ENCODE assay signal across 25 cellular contexts in the genomic region with DNA sequence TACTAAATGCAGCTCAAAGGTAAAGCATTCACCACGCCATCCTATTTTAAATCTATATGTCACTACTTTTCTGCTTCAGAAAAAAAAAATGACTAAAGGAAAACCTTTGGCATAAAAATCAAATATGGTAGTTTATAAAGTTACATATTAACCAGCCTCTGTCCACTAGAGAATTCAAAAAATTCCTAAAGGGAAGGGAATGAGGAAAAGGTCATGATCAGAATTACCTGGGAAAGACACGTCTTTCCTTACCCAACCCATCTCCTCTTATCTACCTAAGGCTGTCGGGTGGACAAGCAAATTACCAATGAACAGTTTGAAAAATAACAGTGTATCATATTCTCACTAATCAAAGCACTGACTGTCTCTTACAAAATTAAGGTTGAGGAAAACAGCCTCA.
DNase-seq lines count a peak whose midpoint lies in the region; ATAC-seq, FAIRE-seq and TF ChIP-seq lines count a peak whose summit lies in the region.
"Had no signal": no experiment of that assay in that cellular context is flagged by ENCODE, and none has a peak within 500 bp of the region (broad histone marks: within the 10 kb centered on the region; RNA-seq: fewer than 3 reads in every experiment).

No MANE protein-coding gene starts in this region.

- intact Hi-C loops in kidney (cut with DNase I), result no loop called here

- H3K9ac ChIP-seq in kidney (ENCODE audit: low read length in 2 of 2), result peak overlapping the region in 1 of 2 donors; percentile 13

- H3K4me1 Mint-ChIP-seq in nephron, result peaks cover 15% of the 10 kb centered on the region

- H3K4me3 Mint-ChIP-seq in nephron, result no peak overlapping the region
- H3K4me3 Mint-ChIP-seq: B cell had no signal

- H3K27ac Mint-ChIP-seq in nephron, result peak overlapping the region in 2 of 3 experiments; percentile 37 to 45
- H3K27ac Mint-ChIP-seq: B cell had no signal

- no peak for TF ChIP-seq CTCF in BE2C (IDR thresholded peaks at IDR 0.05; ENCODE audit: low read depth, low read length)
- TF ChIP-seq CTCF in kidney (IDR thresholded peaks at IDR 0.05; ENCODE audit: borderline replicate concordance, extremely low read depth, insufficient read depth), result no peak
- no peak for TF ChIP-seq CTCF in nephron (IDR thresholded peaks at IDR 0.05; ENCODE audit: unreplicated experiment in 3 of 3)

- DNase-seq in BE2C, result no peak
- DNase-seq in LoVo (ENCODE audit: low spot score), result peak; percentile 77
- no peak for DNase-seq in kidney
- no peak for DNase-seq in iPS-NIHi7 (ENCODE audit: extremely low spot score)
- DNase-seq in NCI-H345 (lab: John Stamatoyannopoulos, UW), result no peak
- DNase-seq: DND-41; KBM-7; NCI-H1092; NCI-H1436; NCI-H187 treated with DMSO at 0.1 percent for 48 hours; NCI-H2107; NCI-H510A treated with DMSO at 0.1 percent for 48 hours; NCI-H774; NK-92 treated with Interleukin-12 subunit alpha and Interleukin-12 subunit beta, amount 100 ng/mL, for 24 hours; Peyer's patch; SJCRH30 had no signal

- peak overlapping the region in 1 of 2 donors; percentile 38 for H3K27ac ChIP-seq in kidney (ENCODE audit: low read depth in 2 of 2, low read length in 2 of 2)
- H3K27ac ChIP-seq: Peyer's patch, SJCRH30 had no signal

- H3K4me3 ChIP-seq in BE2C (ENCODE audit: low read depth, low read length), result peak overlapping the region; percentile 66
- H3K4me3 ChIP-seq in kidney (ENCODE audit: low read length in 2 of 2), result peak overlapping the region; percentile 4 to 43
- H3K4me3 ChIP-seq: Peyer's patch, SJCRH30 had no signal

- H3K4me1 ChIP-seq in BE2C (peaks cover 5% of the 10 kb centered on the region; the same call in 1 of the 2 replicates), kidney (ENCODE audit: control insufficient read depth in 1 of 2, insufficient read depth in 1 of 2, low read depth in 1 of 2, low read length in 2 of 2) (peaks cover 7 to 16% of the 10 kb centered on the region in 2 donors)
- H3K4me1 ChIP-seq: Peyer's patch, SJCRH30 had no signal

- no peaks in the 10 kb centered on the region for H3K9me3 Mint-ChIP-seq in nephron

- FAIRE-seq in kidney (lab: Jason Lieb, UNC), result peak; percentile 23
- FAIRE-seq: GM18507, GM19239, H1, HepG2 had no signal

- H3K27me3 Mint-ChIP-seq in nephron (ENCODE audit: low read depth), result no peaks in the 10 kb centered on the region

- H3K27me3 ChIP-seq in BE2C, result no peaks in the 10 kb centered on the region
- H3K27me3 ChIP-seq: Peyer's patch had no signal

- H3K36me3 Mint-ChIP-seq in nephron (ENCODE audit: low read depth), result no peaks in the 10 kb centered on the region

- H3K36me3 ChIP-seq in BE2C (no peaks in the 10 kb centered on the region), kidney (ENCODE audit: control insufficient read depth in 1 of 2, insufficient read depth in 2 of 2, low read length in 2 of 2) (no peaks in the 10 kb centered on the region)
- H3K36me3 ChIP-seq: Peyer's patch, SJCRH30 had no signal

- ATAC-seq in HG02870 (IDR thresholded peaks at IDR 0.05; ENCODE audit: unreplicated experiment) (no peak), HG03159 (IDR thresholded peaks at IDR 0.05; ENCODE audit: unreplicated experiment) (no peak)
- ATAC-seq: HCT116, HepG2 had no signal

- no peaks in the 10 kb centered on the region for H3K9me3 ChIP-seq in BE2C
- H3K9me3 ChIP-seq in kidney (ENCODE audit: control insufficient read depth in 1 of 2, low read length in 2 of 2), result no peaks in the 10 kb centered on the region
- H3K9me3 ChIP-seq: Peyer's patch, SJCRH30 had no signal
